Comparison of ENCODE assay signal across 1 cellular context in genomic region chr13:40672310-40673060, GRCh38.
TF ChIP-seq lines count a peak whose summit lies in the region.

No MANE protein-coding gene starts in this region.

TF ChIP-seq in GM23338, 12 proteins besides CTCF, POLR2A, EP300 and RAD21 (continued from another document):
- TF ChIP-seq, protein P1, sequence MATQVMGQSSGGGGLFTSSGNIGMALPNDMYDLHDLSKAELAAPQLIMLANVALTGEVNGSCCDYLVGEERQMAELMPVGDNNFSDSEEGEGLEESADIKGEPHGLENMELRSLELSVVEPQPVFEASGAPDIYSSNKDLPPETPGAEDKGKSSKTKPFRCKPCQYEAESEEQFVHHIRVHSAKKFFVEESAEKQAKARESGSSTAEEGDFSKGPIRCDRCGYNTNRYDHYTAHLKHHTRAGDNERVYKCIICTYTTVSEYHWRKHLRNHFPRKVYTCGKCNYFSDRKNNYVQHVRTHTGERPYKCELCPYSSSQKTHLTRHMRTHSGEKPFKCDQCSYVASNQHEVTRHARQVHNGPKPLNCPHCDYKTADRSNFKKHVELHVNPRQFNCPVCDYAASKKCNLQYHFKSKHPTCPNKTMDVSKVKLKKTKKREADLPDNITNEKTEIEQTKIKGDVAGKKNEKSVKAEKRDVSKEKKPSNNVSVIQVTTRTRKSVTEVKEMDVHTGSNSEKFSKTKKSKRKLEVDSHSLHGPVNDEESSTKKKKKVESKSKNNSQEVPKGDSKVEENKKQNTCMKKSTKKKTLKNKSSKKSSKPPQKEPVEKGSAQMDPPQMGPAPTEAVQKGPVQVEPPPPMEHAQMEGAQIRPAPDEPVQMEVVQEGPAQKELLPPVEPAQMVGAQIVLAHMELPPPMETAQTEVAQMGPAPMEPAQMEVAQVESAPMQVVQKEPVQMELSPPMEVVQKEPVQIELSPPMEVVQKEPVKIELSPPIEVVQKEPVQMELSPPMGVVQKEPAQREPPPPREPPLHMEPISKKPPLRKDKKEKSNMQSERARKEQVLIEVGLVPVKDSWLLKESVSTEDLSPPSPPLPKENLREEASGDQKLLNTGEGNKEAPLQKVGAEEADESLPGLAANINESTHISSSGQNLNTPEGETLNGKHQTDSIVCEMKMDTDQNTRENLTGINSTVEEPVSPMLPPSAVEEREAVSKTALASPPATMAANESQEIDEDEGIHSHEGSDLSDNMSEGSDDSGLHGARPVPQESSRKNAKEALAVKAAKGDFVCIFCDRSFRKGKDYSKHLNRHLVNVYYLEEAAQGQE (IDR thresholded peaks at IDR 0.05; ENCODE audit: unreplicated experiment): no peak
- TF ChIP-seq ZNF114 (CRISPR knock-in tag; IDR thresholded peaks at IDR 0.05) (no peak), JUNB (IDR thresholded peaks at IDR 0.05; ENCODE audit: unreplicated experiment) (no peak), ETS1 (IDR thresholded peaks at IDR 0.05) (no peak)
